In genomic region chr11:34514050-34514449, GRCh38 we compare ENCODE assay signal across 1 cellular context.
TF ChIP-seq lines count a peak whose summit lies in the region.

No MANE protein-coding gene starts in this region.

TF ChIP-seq in H1, 55 proteins besides CTCF, POLR2A, EP300 and RAD21:
- TF ChIP-seq TBP (IDR thresholded peaks at IDR 0.05; ENCODE audit: low read depth, low read length) (no peak), CHD2 (IDR thresholded peaks at IDR 0.05; ENCODE audit: low read length) (no peak), ATF3 (IDR thresholded peaks at IDR 0.05; ENCODE audit: insufficient read depth, low read depth, low read length) (no peak), SIRT6 (IDR thresholded peaks at IDR 0.05; ENCODE audit: low read length) (no peak), BRCA1 (IDR thresholded peaks at IDR 0.05; ENCODE audit: low read depth, low read length) (no peak), POU5F1 (IDR thresholded peaks at IDR 0.05; ENCODE audit: low read depth, low read length) (no peak), SRF (IDR thresholded peaks at IDR 0.05; ENCODE audit: low read depth, low read length) (no peak), SP4 (IDR thresholded peaks at IDR 0.05; ENCODE audit: low read length) (no peak), KDM1A (IDR thresholded peaks at IDR 0.05; ENCODE audit: borderline replicate concordance, low read length) (no peak)
